In genomic region chr22:46352691-46353386, GRCh38 we compare ENCODE assay signal across 2 cellular contexts.
TF ChIP-seq lines count a peak whose summit lies in the region.

No MANE protein-coding gene starts in this region.

TF ChIP-seq in Ishikawa, 13 proteins besides CTCF, POLR2A, EP300 and RAD21 (continued from another document):
- no peak for TF ChIP-seq REST (IDR thresholded peaks at IDR 0.05; ENCODE audit: low read depth)

TF ChIP-seq in GM23338, 12 proteins besides CTCF, POLR2A, EP300 and RAD21 (continued from another document):
- TF ChIP-seq ZNF462 (CRISPR knock-in tag; IDR thresholded peaks at IDR 0.05), result no peak
- TF ChIP-seq ZNF331 (CRISPR knock-in tag; IDR thresholded peaks at IDR 0.05; ENCODE audit: low read depth), result no peak
- TF ChIP-seq ETS1 (IDR thresholded peaks at IDR 0.05), result no peak
- TF ChIP-seq ZNF114 (CRISPR knock-in tag; IDR thresholded peaks at IDR 0.05), result no peak
- TF ChIP-seq STAT1 (IDR thresholded peaks at IDR 0.05; ENCODE audit: unreplicated experiment), result no peak
- TF ChIP-seq NANOG (IDR thresholded peaks at IDR 0.05; ENCODE audit: borderline replicate concordance), result no peak
- TF ChIP-seq EZH2 (IDR thresholded peaks at IDR 0.05; ENCODE audit: low read depth, unreplicated experiment), result no peak
- TF ChIP-seq JUNB (IDR thresholded peaks at IDR 0.05; ENCODE audit: unreplicated experiment), result no peak
- no peak for TF ChIP-seq EZH2phosphoT487 (IDR thresholded peaks at IDR 0.05; ENCODE audit: unreplicated experiment)
- no peak for TF ChIP-seq POLR2AphosphoS5 (IDR thresholded peaks at IDR 0.05; ENCODE audit: low read depth)
